Comparison of ENCODE assay signal across 1 cellular context in genomic region chr5:4643190-4643589, GRCh38.
TF ChIP-seq lines count a peak whose summit lies in the region.

No MANE protein-coding gene starts in this region.

TF ChIP-seq in GM23338, 12 proteins besides CTCF, POLR2A, EP300 and RAD21:
- no peak for TF ChIP-seq ZNF462 (CRISPR knock-in tag; IDR thresholded peaks at IDR 0.05)
- no peak for TF ChIP-seq JUNB (IDR thresholded peaks at IDR 0.05; ENCODE audit: unreplicated experiment)
